12 cellular contexts compared by ENCODE assay signal in the genomic region with DNA sequence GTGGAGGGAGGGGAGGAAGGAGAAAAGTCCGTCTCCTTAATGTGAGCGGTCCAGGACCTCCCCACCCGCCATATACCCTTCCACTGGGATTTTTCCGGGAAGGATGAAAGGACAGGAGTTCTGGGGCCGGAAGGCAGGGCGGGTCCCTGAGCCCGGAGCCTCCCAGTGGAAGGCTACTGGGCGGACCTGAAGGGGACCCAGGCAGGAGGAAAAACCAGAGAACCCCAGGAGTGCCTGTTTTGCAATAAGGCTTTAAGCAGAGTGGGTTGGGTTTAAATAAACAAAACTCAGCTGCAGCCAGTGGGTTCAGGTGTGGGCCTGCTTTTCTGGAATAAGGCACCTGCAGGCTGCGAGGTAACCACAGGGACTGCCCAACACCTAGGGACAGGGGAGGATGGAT. TPM values are rescaled to one million over a fixed set of nuclear protein-coding genes. Genes with fewer than 3 reads are reported as not detected.
DNase-seq lines count a peak whose midpoint lies in the region; ATAC-seq and TF ChIP-seq lines count a peak whose summit lies in the region.
"Had no signal": no experiment of that assay in that cellular context is flagged by ENCODE, and none has a peak within 500 bp of the region (broad histone marks: within the 10 kb centered on the region; RNA-seq: fewer than 3 reads in every experiment).

No MANE protein-coding gene starts in this region.

- H3K14ac ChIP-seq in H9 (ENCODE audit: insufficient read depth, low read length): no peak overlapping the region
- H3K14ac ChIP-seq in neuronal stem cell (ENCODE audit: low read length): no peak overlapping the region

- no peak overlapping the region for H2BK120ac ChIP-seq in H9 (ENCODE audit: low read depth, low read length, poor library complexity, severe bottlenecking)
- no peak overlapping the region for H2BK120ac ChIP-seq in neuronal stem cell (ENCODE audit: low read depth, low read length)

- H3K9ac ChIP-seq in H9 (ENCODE audit: extremely low read depth, insufficient read length, low read length) (no peak overlapping the region), neuronal stem cell (ENCODE audit: low read depth, low read length, poor library complexity) (no peak overlapping the region)

- no peak overlapping the region for H3T11ph ChIP-seq in H9 (ENCODE audit: low read length)

- H2BK15ac ChIP-seq in H9 (ENCODE audit: low read depth, low read length): no peak overlapping the region
- H2BK15ac ChIP-seq in neuronal stem cell (ENCODE audit: low read length): no peak overlapping the region

- H3K9me3 Mint-ChIP-seq in H9: peaks cover 0 to 20% of the 10 kb centered on the region in 2 experiments; a peak in 2 of 5 replicates

- H3K4me3 Mint-ChIP-seq in H9: peak overlapping the region; percentile 48 to 78; a peak in 2 of 5 replicates
- H3K4me3 Mint-ChIP-seq: activated CD8-positive, alpha-beta memory T cell treated with anti-CD3 and anti-CD28 coated beads, Interleukin-2, amount 10 ng/mL, durations not matched to agents 7 days and 5 days had no signal

- H2BK5ac ChIP-seq in H9 (ENCODE audit: insufficient read length, low read length): no peak overlapping the region
- peak overlapping the region; percentile 9 for H2BK5ac ChIP-seq in neuronal stem cell (ENCODE audit: low read length)

- H2AK5ac ChIP-seq in H9 (ENCODE audit: insufficient read length, low read length): no peak overlapping the region
- H2AK5ac ChIP-seq in neuronal stem cell (ENCODE audit: low read depth, low read length): no peak overlapping the region

- H3K79me1 ChIP-seq in H9 (ENCODE audit: insufficient read depth, low read depth, low read length, poor library complexity, severe bottlenecking): no peaks in the 10 kb centered on the region
- H3K79me1 ChIP-seq in neuronal stem cell (ENCODE audit: low read depth, low read length): peaks cover 5% of the 10 kb centered on the region

- DNase-seq in H9 (no peak), RPMI8226 (peak; percentile 43), neuronal stem cell (ENCODE audit: low spot score) (no peak), NCI-H774 (lab: John Stamatoyannopoulos, UW) (no peak), T-helper 2 cell (no peak), MG63 (no peak)
- DNase-seq: activated CD8-positive, alpha-beta memory T cell treated with anti-CD3 and anti-CD28 coated beads, Interleukin-2, amount 10 ng/mL, durations not matched to agents 7 days and 5 days; NCI-H2107; Peyer's patch; T-helper 9 cell had no signal

- H2BK20ac ChIP-seq in H9 (ENCODE audit: low read depth, low read length, poor library complexity, severe bottlenecking): no peak overlapping the region

- H3K79me2 ChIP-seq in H9 (ENCODE audit: insufficient read depth, low read length): no peaks in the 10 kb centered on the region

- TF ChIP-seq CTCF in H9 (conservative IDR thresholded peaks at IDR 0.05): no peak

- no CpG with 5 or more reads among the region's 9 CpGs for WGBS in H9 (ENCODE audit: extremely low coverage, insufficient read length, low lambda C conversion rate)
- 30 to 46% methylated on average over 9 of the region's 9 CpGs for WGBS in esophagus, 2 donors
- no CpG with 5 or more reads among the region's 9 CpGs for WGBS in neuronal stem cell (ENCODE audit: extremely low coverage in 2 of 2, insufficient read length in 2 of 2, insufficient replicate concordance in 1 of 2), 2 donors

- peaks cover 14% of the 10 kb centered on the region for H3K23me2 ChIP-seq in H9 (ENCODE audit: insufficient read length, low read depth, low read length, poor library complexity, severe bottlenecking)

- peaks cover 14 to 21% (median 19%) of the 10 kb centered on the region in 3 experiments for H3K36me3 Mint-ChIP-seq in H9 (ENCODE audit: insufficient read depth in 1 of 3, low read depth in 3 of 3)
- H3K36me3 Mint-ChIP-seq: activated CD8-positive, alpha-beta memory T cell treated with anti-CD3 and anti-CD28 coated beads, Interleukin-2, amount 10 ng/mL, durations not matched to agents 7 days and 5 days had no signal

- H3K56ac ChIP-seq in H9 (ENCODE audit: insufficient read length, low read depth, low read length): no peak overlapping the region

- H3K4me1 Mint-ChIP-seq in H9: peaks cover 6 to 10% of the 10 kb centered on the region in 2 experiments

- peak overlapping the region; percentile 5 to 72 for H3K4me3 ChIP-seq in esophagus (ENCODE audit: low read depth in 1 of 2, low read length in 2 of 2)
- no peak overlapping the region for H3K4me3 ChIP-seq in neuronal stem cell (ENCODE audit: low read length in 2 of 2)
- no peak overlapping the region for H3K4me3 ChIP-seq in MG63

- H4K5ac ChIP-seq in H9 (ENCODE audit: insufficient read length, low read depth, low read length): no peak overlapping the region

- H3K27me3 ChIP-seq in H9 (ENCODE audit: insufficient read depth, low read length): peaks cover 17% of the 10 kb centered on the region; the same call in 1 of the 2 replicates
- H3K27me3 ChIP-seq in esophagus (ENCODE audit: control insufficient read depth in 1 of 2, insufficient read depth in 2 of 2, low read length in 2 of 2): no peaks in the 10 kb centered on the region
- peaks cover 0 to 31% (median 10%) of the 10 kb centered on the region in 3 experiments for H3K27me3 ChIP-seq in neuronal stem cell (ENCODE audit: control insufficient read depth in 3 of 3, insufficient read depth in 3 of 3, low read depth in 1 of 3, low read length in 3 of 3)
- H3K27me3 ChIP-seq in MG63: peaks cover 4% of the 10 kb centered on the region; the same call in 1 of the 2 replicates

- H2AFZ ChIP-seq in H9 (ENCODE audit: low read length): no peak overlapping the region
- H2AFZ ChIP-seq in neuronal stem cell (ENCODE audit: low read length): peak overlapping the region; percentile 89

- H2BK12ac ChIP-seq in H9 (ENCODE audit: insufficient read length, low read depth, low read length) (no peak overlapping the region), neuronal stem cell (ENCODE audit: low read length) (no peak overlapping the region)

- H3K27ac Mint-ChIP-seq in H9: no peak overlapping the region
- H3K27ac Mint-ChIP-seq: activated CD8-positive, alpha-beta memory T cell treated with anti-CD3 and anti-CD28 coated beads, Interleukin-2, amount 10 ng/mL, durations not matched to agents 7 days and 5 days had no signal

- H3K36me3 ChIP-seq in esophagus (ENCODE audit: control insufficient read depth in 2 of 2, insufficient read depth in 2 of 2, low read length in 1 of 2) (peaks cover 0 to 12% of the 10 kb centered on the region in 2 donors), neuronal stem cell (replicated peaks in 1 of 2; ENCODE audit: control insufficient read depth in 2 of 2, insufficient read depth in 2 of 2, low read length in 2 of 2) (peaks cover 13 to 21% of the 10 kb centered on the region in 2 donors), MG63 (no peaks in the 10 kb centered on the region)
- H3K36me3 ChIP-seq: Peyer's patch had no signal

- ATAC-seq in HG03457 (IDR thresholded peaks at IDR 0.05; ENCODE audit: unreplicated experiment): no peak
- ATAC-seq: activated CD8-positive, alpha-beta memory T cell treated with anti-CD3 and anti-CD28 coated beads, Interleukin-2, amount 10 ng/mL, durations not matched to agents 7 days and 5 days had no signal

- H3K18ac ChIP-seq in H9 (ENCODE audit: insufficient read length, low read depth, low read length) (no peak overlapping the region), neuronal stem cell (ENCODE audit: low read length) (no peak overlapping the region)

- H3K4me2 ChIP-seq in H9 (ENCODE audit: insufficient read depth, insufficient read length, low read length): peak overlapping the region; percentile 38
- no peak overlapping the region for H3K4me2 ChIP-seq in neuronal stem cell (ENCODE audit: insufficient read depth, low read length, poor library complexity, severe bottlenecking)

- H3K4me1 ChIP-seq in H9 (ENCODE audit: insufficient read depth, low read length) (no peaks in the 10 kb centered on the region), esophagus (ENCODE audit: control insufficient read depth in 2 of 2, insufficient read depth in 2 of 2, low read length in 1 of 2) (peaks cover 5 to 22% of the 10 kb centered on the region in 2 donors), neuronal stem cell (ENCODE audit: control insufficient read depth in 2 of 2, insufficient read depth in 1 of 2, low read depth in 1 of 2, low read length in 2 of 2) (peaks cover 3 to 22% of the 10 kb centered on the region in 2 donors)

- H3K9me3 ChIP-seq in H9 (ENCODE audit: control insufficient read depth, low read depth, low read length) (no peaks in the 10 kb centered on the region), esophagus (ENCODE audit: control insufficient read depth in 2 of 2, insufficient read depth in 1 of 2, low read depth in 1 of 2, low read length in 1 of 2) (peaks cover 0 to 6% of the 10 kb centered on the region in 2 donors), neuronal stem cell (replicated peaks in 1 of 2; ENCODE audit: control insufficient read depth in 2 of 2, insufficient read depth in 1 of 2, low read depth in 1 of 2, low read length in 2 of 2) (peaks cover 22% of the 10 kb centered on the region in 2 donors), MG63 (no peaks in the 10 kb centered on the region)
- H3K9me3 ChIP-seq: Peyer's patch had no signal

- H4K8ac ChIP-seq in H9 (replicated peaks; ENCODE audit: insufficient read length, low read depth, low read length) (no peak overlapping the region), neuronal stem cell (ENCODE audit: low read depth, low read length) (no peak overlapping the region)

- no peak overlapping the region for H4K91ac ChIP-seq in H9 (ENCODE audit: insufficient read length, low read depth, low read length)
- no peak overlapping the region for H4K91ac ChIP-seq in neuronal stem cell (ENCODE audit: low read depth, low read length, poor library complexity)

- peaks cover 68% of the 10 kb centered on the region for H3K27me3 Mint-ChIP-seq in H9 (ENCODE audit: low read depth)

- no peak overlapping the region for H3K23ac ChIP-seq in H9 (ENCODE audit: insufficient read length, low read depth, low read length)
- H3K23ac ChIP-seq in neuronal stem cell (ENCODE audit: low read depth, low read length, poor library complexity): no peak overlapping the region

- H3K4ac ChIP-seq in H9 (ENCODE audit: low read depth, low read length) (no peak overlapping the region), neuronal stem cell (ENCODE audit: low read length) (no peak overlapping the region)

- no peak overlapping the region for H3K27ac ChIP-seq in H9 (ENCODE audit: insufficient read length, low read depth, low read length)
- peak overlapping the region; percentile 89 to 92 for H3K27ac ChIP-seq in esophagus (ENCODE audit: low read depth in 2 of 2, low read length in 1 of 2)
- H3K27ac ChIP-seq in neuronal stem cell (replicated peaks; ENCODE audit: low read length): no peak overlapping the region
- H3K27ac ChIP-seq: Peyer's patch had no signal

- no peaks in the 10 kb centered on the region for H4K20me1 ChIP-seq in H9 (ENCODE audit: control insufficient read depth, insufficient read depth, insufficient read length)

RNA-seq across cellular contexts. Expression of a gene that starts 1.7 kb away (rescaled TPM):
- 21.2 and 22.6 TPM in 2 replicates for total RNA-seq in H9 (2021)
- 10 to 100 TPM; 19.8 to 34.8 TPM for polyA plus RNA-seq in esophagus
- polyA plus RNA-seq in neuronal stem cell (2013, experiment 1 of 2): 6.6 TPM
- 7.3 TPM for polyA plus RNA-seq in neuronal stem cell (2013, experiment 2 of 2)
- 0.30 and 0.59 TPM in 2 replicates for total RNA-seq in MG63 (2014; rRNA removed; shearing (Covaris generic); ENCODE audit: low replicate concordance)

Comparison
In these comparisons a context has a peak if more than half of its experiments do, and no peak if none do; other contexts are left out.
1. H3K27ac ChIP-seq: peak in esophagus (2 of 2); none in H9 (single experiment) and neuronal stem cell (single experiment).
2. H3K4me3 ChIP-seq: peak in esophagus (2 of 2); none in neuronal stem cell (0 of 2) and MG63 (single experiment).
3. RNA of a gene that starts 1.7 kb away (total RNA-seq): 21.2 to 22.6 TPM in H9; 0.30 to 0.59 TPM in MG63; every median in the first group is over 10 times any median in the second.